In the genomic region with DNA sequence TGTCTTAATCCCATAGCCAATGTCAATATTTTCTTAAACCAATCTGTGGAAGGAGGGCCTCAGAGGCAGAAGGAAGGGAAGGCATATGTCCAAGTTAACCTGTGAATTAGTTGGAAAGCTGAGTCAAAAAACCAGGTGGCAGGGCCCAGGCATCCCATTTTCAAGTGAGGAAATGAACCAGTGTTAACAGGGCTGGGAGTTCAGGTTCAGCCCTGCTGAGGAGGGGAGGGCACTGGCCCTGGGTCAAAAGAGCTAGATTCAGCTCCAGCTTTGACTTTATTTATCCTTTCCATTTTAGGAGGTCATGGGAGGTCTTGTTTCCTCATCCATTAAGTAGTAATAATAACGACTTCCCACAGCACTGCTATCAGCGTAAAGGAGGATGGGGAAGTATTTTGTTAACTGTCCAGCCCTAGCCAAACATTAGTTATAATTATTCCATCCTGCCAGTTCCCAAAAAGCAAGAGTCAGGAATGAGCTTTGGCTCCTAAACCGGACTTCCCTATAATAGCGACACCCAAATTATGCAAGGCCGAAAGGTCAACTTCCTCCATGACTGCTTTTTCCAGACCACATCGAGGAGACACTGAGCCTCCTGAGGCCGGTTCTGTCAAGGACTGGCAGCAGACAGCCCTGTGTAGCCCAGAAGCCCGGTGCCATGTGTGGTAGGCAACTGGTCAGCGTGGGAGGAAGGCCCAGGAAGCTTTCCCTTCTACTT, we compare ENCODE assay signal across 1 cellular context.
TF ChIP-seq lines count a peak whose summit lies in the region.

No MANE protein-coding gene starts in this region.

TF ChIP-seq in IMR-90, 13 proteins besides CTCF, POLR2A, EP300 and RAD21:
- TF ChIP-seq, protein P1, sequence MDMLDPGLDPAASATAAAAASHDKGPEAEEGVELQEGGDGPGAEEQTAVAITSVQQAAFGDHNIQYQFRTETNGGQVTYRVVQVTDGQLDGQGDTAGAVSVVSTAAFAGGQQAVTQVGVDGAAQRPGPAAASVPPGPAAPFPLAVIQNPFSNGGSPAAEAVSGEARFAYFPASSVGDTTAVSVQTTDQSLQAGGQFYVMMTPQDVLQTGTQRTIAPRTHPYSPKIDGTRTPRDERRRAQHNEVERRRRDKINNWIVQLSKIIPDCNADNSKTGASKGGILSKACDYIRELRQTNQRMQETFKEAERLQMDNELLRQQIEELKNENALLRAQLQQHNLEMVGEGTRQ (IDR thresholded peaks at IDR 0.05; ENCODE audit: low read depth, low read length) = no peak
- TF ChIP-seq CHD1 (IDR thresholded peaks at IDR 0.05; ENCODE audit: low read depth, low read length) (no peak), RCOR1 (IDR thresholded peaks at IDR 0.05; ENCODE audit: insufficient replicate concordance, low read length) (no peak), MAFK (IDR thresholded peaks at IDR 0.05; ENCODE audit: low read depth, low read length) (no peak)
- TF ChIP-seq, protein P2, sequence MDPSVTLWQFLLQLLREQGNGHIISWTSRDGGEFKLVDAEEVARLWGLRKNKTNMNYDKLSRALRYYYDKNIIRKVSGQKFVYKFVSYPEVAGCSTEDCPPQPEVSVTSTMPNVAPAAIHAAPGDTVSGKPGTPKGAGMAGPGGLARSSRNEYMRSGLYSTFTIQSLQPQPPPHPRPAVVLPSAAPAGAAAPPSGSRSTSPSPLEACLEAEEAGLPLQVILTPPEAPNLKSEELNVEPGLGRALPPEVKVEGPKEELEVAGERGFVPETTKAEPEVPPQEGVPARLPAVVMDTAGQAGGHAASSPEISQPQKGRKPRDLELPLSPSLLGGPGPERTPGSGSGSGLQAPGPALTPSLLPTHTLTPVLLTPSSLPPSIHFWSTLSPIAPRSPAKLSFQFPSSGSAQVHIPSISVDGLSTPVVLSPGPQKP (IDR thresholded peaks at IDR 0.05; ENCODE audit: borderline replicate concordance, low read depth, low read length) = no peak
